In genomic region chr12:130584475-130584874, GRCh38 we compare ENCODE assay signal across 2 cellular contexts.
A peak's percentile ranks its signal among the peaks of the same experiment; 100 is the strongest.
TF ChIP-seq lines count a peak whose summit lies in the region.
"Not testable (repeated sequence)": the region's sequence is repeated elsewhere in the genome, so short reads cannot be mapped to it uniquely, and the experiment has no call there.

No MANE protein-coding gene starts in this region.

TF ChIP-seq in HEK293, 187 proteins besides CTCF, POLR2A, EP300 and RAD21 (continued from another document and continues in another):
- TF ChIP-seq ZNF404 (tag by site-specific recombination; IDR thresholded peaks at IDR 0.05): 0 out of 2 replicates have a peak, but pooled peaks have one; percentile 39
- TF ChIP-seq SCRT2 (tag by site-specific recombination; IDR thresholded peaks at IDR 0.05): peak; percentile 11; the same call in 1 of the 2 replicates
- peak; percentile 55; the same call in 1 of the 2 replicates for TF ChIP-seq ZFP69B (tag by site-specific recombination; IDR thresholded peaks at IDR 0.05)
- TF ChIP-seq ZSCAN4 (tag by site-specific recombination; IDR thresholded peaks at IDR 0.05): 0 out of 2 replicates have a peak, but pooled peaks have one; percentile 29
- TF ChIP-seq ZBTB21 (tag by site-specific recombination; IDR thresholded peaks at IDR 0.05): peak; percentile 99
- TF ChIP-seq ZBTB26 (tag by site-specific recombination; optimal IDR thresholded peaks at IDR 0.05): peak; percentile 24
- 0 out of 2 replicates have a peak, but pooled peaks have one; percentile 56 for TF ChIP-seq ZNF239 (tag by site-specific recombination; IDR thresholded peaks at IDR 0.05)
- TF ChIP-seq ZBTB10 (tag by site-specific recombination; IDR thresholded peaks at IDR 0.05): 0 out of 2 replicates have a peak, but pooled peaks have one; percentile 24
- peak; percentile 98 for TF ChIP-seq ZNF280D (tag by site-specific recombination; IDR thresholded peaks at IDR 0.05)
- peak; percentile 52; the same call in 1 of the 2 replicates for TF ChIP-seq ZNF112 (tag by site-specific recombination; IDR thresholded peaks at IDR 0.05)
- peak; percentile 48; the same call in 1 of the 2 replicates for TF ChIP-seq KLF8 (tag by site-specific recombination; IDR thresholded peaks at IDR 0.05)
- TF ChIP-seq ZNF362 (tag by site-specific recombination; IDR thresholded peaks at IDR 0.05): 0 out of 2 replicates have a peak, but pooled peaks have one; percentile 19
- peak; percentile 49 for TF ChIP-seq ZNF335 (tag by site-specific recombination; conservative IDR thresholded peaks at IDR 0.05)
- peak; percentile 63; the same call in 1 of the 2 replicates for TF ChIP-seq ZFP37 (tag by site-specific recombination; IDR thresholded peaks at IDR 0.05)
- peak; percentile 94 for TF ChIP-seq ZNF571 (tag by site-specific recombination; IDR thresholded peaks at IDR 0.05)
- TF ChIP-seq ZNF670 (tag by site-specific recombination; IDR thresholded peaks at IDR 0.05; ENCODE audit: low read depth): peak; percentile 98
- peak; percentile 88; the same call in 1 of the 2 replicates for TF ChIP-seq ZNF248 (tag by site-specific recombination; IDR thresholded peaks at IDR 0.05)
- peak; percentile 92; the same call in 1 of the 2 replicates for TF ChIP-seq ZNF658 (tag by site-specific recombination; IDR thresholded peaks at IDR 0.05)
- TF ChIP-seq SP3 (tag by site-specific recombination; IDR thresholded peaks at IDR 0.05): peak; percentile 32
- TF ChIP-seq KLF16 (tag by site-specific recombination; IDR thresholded peaks at IDR 0.05): peak; percentile 29; the same call in 1 of the 2 replicates

TF ChIP-seq in K562, 482 proteins besides CTCF, POLR2A, EP300 and RAD21 (continued from another document):
- TF ChIP-seq ZNF318 (IDR thresholded peaks at IDR 0.05; ENCODE audit: borderline replicate concordance in 1 of 2, low read depth in 1 of 2) (peak in 1 of 2 experiments; percentile 91; a peak in 2 of 4 replicates), TAF9B (IDR thresholded peaks at IDR 0.05; ENCODE audit: partially characterized antibody) (peak; percentile 20), CEBPG (CRISPR knock-in tag; IDR thresholded peaks at IDR 0.05) (peak; percentile 84), CEBPG (tag; conservative IDR thresholded peaks at IDR 0.05 in 1 of 2, IDR thresholded peaks at IDR 0.05 in 1 of 2) (peak; percentile 88 to 89), CEBPB (tag; IDR thresholded peaks at IDR 0.05) (peak; percentile 91), ATF2 (CRISPR knock-in tag; IDR thresholded peaks at IDR 0.05) (peak; percentile 93), JUND (tag; IDR thresholded peaks at IDR 0.05; ENCODE audit: borderline replicate concordance, low read depth, low read length) (peak; percentile 64; the same call in 2 of the 3 replicates), JUNB (CRISPR knock-in tag; conservative IDR thresholded peaks at IDR 0.05) (peak; percentile 92), NCOA1 (IDR thresholded peaks at IDR 0.05; ENCODE audit: low read depth) (peak; percentile 82), IRF9 (tag; IDR thresholded peaks at IDR 0.05) (peak; percentile 92), CREM (IDR thresholded peaks at IDR 0.05; ENCODE audit: low read depth) (peak; percentile 49), ATF1 (tag; IDR thresholded peaks at IDR 0.05) (peak; percentile 83), TRIM24 (IDR thresholded peaks at IDR 0.05) (peak; percentile 49 to 72; a peak in 2 of 4 replicates), ATF3 (IDR thresholded peaks at IDR 0.05) (peak; percentile 99), ATF7 (IDR thresholded peaks at IDR 0.05) (peak; percentile 85)
- not testable (repeated sequence) for TF ChIP-seq JUND (IDR thresholded peaks at IDR 0.05; ENCODE audit: borderline replicate concordance, low read depth, low read length); ATF1 (CRISPR knock-in tag; IDR thresholded peaks at IDR 0.05); ATF3 (CRISPR knock-in tag; conservative IDR thresholded peaks at IDR 0.05)
TF ChIP-seq in K562: peak in this region for 17; not testable (repeated sequence) for 465.
